Comparison of ENCODE assay signal across 38 cellular contexts in the genomic region with DNA sequence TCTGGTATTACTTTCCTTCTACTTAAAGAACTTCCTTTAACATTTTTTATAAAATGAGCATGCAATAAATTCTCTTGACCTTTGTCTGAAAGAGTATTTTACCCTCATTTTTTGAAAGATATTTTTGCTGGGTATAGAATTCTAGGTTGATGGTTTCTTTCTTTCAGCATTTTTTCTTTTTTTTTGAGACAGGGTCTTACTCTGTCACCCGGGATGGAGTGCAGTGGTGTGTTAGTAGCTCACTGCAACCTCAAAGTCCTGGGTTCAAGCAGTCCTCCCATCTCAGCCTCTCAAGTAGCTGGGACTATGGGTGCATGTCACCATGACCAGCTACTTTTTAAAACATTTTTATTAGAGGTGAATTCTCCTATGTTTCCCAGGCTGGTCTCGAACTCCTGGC. TPM values are rescaled to one million over a fixed set of nuclear protein-coding genes. Genes with fewer than 3 reads are reported as not detected.
"Had no signal": no experiment of that assay in that cellular context is flagged by ENCODE, and none has a peak within 500 bp of the region (broad histone marks: within the 10 kb centered on the region; RNA-seq: fewer than 3 reads in every experiment).

No MANE protein-coding gene starts in this region.

- H3K9me3 ChIP-seq: adrenal gland had no signal

- H3K36me3 ChIP-seq: adrenal gland, ascending aorta, brain microvascular endothelial cell, breast epithelium, cardiac muscle cell had no signal

- H3K27ac ChIP-seq: adrenal gland, ascending aorta, body of pancreas, brain microvascular endothelial cell, breast epithelium, cardiac muscle cell had no signal

- FAIRE-seq: astrocyte, bronchial epithelial cell had no signal

- DNase-seq: activated effector memory CD4-positive, alpha-beta T cell treated with anti-CD3 and anti-CD28 coated beads, Interleukin-2, amount 50 U/mL, for 16 hours; activated effector memory CD4-positive, alpha-beta T cell treated with Interleukin-2 at 50 U/mL for 16 hours; activated gamma-delta T cell; activated gamma-delta T cell treated with Interleukin-2 at 50 U/mL for 16 hours; activated naive CD4-positive, alpha-beta T cell; activated naive CD4-positive, alpha-beta T cell treated with anti-CD3 and anti-CD28 coated beads for 36 hours; activated naive CD4-positive, alpha-beta T cell treated with anti-CD3 and anti-CD28 coated beads, Interleukin-2, amount 10 ng/mL, durations not matched to agents 7 days and 5 days; activated naive CD4-positive, alpha-beta T cell treated with anti-CD3 and anti-CD28 coated beads, Interleukin-2, amount 50 U/mL, for 16 hours; activated naive CD4-positive, alpha-beta T cell treated with Interleukin-2 at 50 U/mL for 16 hours; activated naive CD8-positive, alpha-beta T cell treated with anti-CD3 and anti-CD28 coated beads for 36 hours; activated naive CD8-positive, alpha-beta T cell treated with anti-CD3 and anti-CD28 coated beads, Interleukin-2, amount 10 ng/mL, durations not matched to agents 7 days and 5 days; activated naive CD8-positive, alpha-beta T cell treated with anti-CD3 and anti-CD28 coated beads, Interleukin-2, amount 50 U/mL, for 24 hours; activated T-cell treated with anti-CD3 and anti-CD28 coated beads, Interleukin-2, amount 50 U/mL, for 1 hour; activated T-cell treated with anti-CD3 and anti-CD28 coated beads, Interleukin-2, amount 50 U/mL, for 24 hours; activated T-cell treated with anti-CD3 and anti-CD28 coated beads, Interleukin-2, amount 50 U/mL, for 4 hours; activated T-cell treated with anti-CD3 and anti-CD28 coated beads, Interleukin-2, amount 50 U/mL, for 48 hours; activated T-cell treated with anti-CD3 and anti-CD28 coated beads, Interleukin-2, amount 50 U/mL, for 72 hours; adrenal gland; amniotic stem cell; amygdala; anterior cingulate cortex; aorta; body of pancreas; brain microvascular endothelial cell; caudate nucleus; central memory CD4-positive, alpha-beta T cell; cerebellar nuclear complex had no signal

- H3K4me3 ChIP-seq: adrenal gland, ascending aorta, body of pancreas, breast epithelium, cardiac muscle cell had no signal

- ATAC-seq: activated naive CD4-positive, alpha-beta T cell treated with anti-CD3 and anti-CD28 coated beads, Interleukin-2, amount 50 U/mL, for 72 hours; activated naive CD8-positive, alpha-beta T cell treated with anti-CD3 and anti-CD28 coated beads, Interleukin-2, amount 50 U/mL, for 24 hours; activated T-cell treated with anti-CD3 and anti-CD28 coated beads, Interleukin-2, amount 50 U/mL, for 4 hours; activated T-cell treated with anti-CD3 and anti-CD28 coated beads, Interleukin-2, amount 50 U/mL, for 72 hours; activated T-helper 17 cell treated with anti-CD3 and anti-CD28 coated beads, Interleukin-2, amount 50 U/mL, for 72 hours; body of pancreas had no signal

- H3K27me3 ChIP-seq: adrenal gland, ascending aorta, body of pancreas, brain microvascular endothelial cell, breast epithelium, cardiac muscle cell had no signal

- H3K4me1 ChIP-seq: adrenal gland, ascending aorta, body of pancreas, breast epithelium had no signal

RNA-seq across cellular contexts. Expression of a gene that starts 23.4 kb away (rescaled TPM):
- total RNA-seq: activated naive CD4-positive, alpha-beta T cell treated with anti-CD3 and anti-CD28 coated beads for 36 hours; activated naive CD8-positive, alpha-beta T cell treated with anti-CD3 and anti-CD28 coated beads for 36 hours; activated naive CD8-positive, alpha-beta T cell treated with anti-CD3 and anti-CD28 coated beads, Interleukin-2, amount 10 ng/mL, durations not matched to agents 7 days and 5 days; activated T-helper 1 cell treated with anti-CD3 and anti-CD28 coated beads, Interleukin-12 subunit alpha, Interleukin-12 subunit beta, Interleukin-2, Interleukin-4 antibody, amounts not matched to agents 30 ng/mL and 10 ng/mL and 1 ng/mL, durations not matched to agents 14 hours and 24 hours and 36 hours; activated T-helper 17 cell treated with anti-CD3 and anti-CD28 coated beads, Interleukin-2, amount 50 U/mL, for 72 hours; activated T-helper 2 cell treated with anti-CD3 and anti-CD28 coated beads, Interferon-gamma antibody, Interleukin-2, Interleukin-4, amounts not matched to agents 10 μg/mL and 5 μg/mL and 100 μg/mL, durations not matched to agents 14 hours and 24 hours and 36 hours; aorta; ascending aorta; astrocyte; body of pancreas; breast epithelium; bronchial epithelial cell; cardiac septum; chondrocyte had no signal
- polyA plus RNA-seq: aorta, cardiac muscle cell had no signal
